8 cellular contexts compared by ENCODE assay signal in the genomic region with DNA sequence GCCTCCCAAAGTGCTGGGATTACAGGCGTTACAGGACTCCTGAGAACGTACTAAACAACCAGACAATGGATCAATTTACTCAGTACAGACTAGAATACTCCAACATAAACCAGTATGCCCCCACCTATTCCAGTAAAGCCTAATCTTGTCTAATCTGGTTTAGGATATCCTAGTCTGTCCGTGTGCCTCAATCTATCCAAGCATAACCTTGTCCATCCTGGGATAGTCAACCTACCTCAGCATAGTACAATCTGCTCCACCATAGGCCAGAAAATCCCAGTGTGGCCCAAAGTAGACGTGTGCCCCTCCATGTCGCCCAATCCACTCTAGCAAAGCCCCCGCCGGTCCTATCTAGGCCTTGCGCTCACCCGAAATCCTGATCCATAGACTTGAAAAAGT. TPM values are rescaled to one million over a fixed set of nuclear protein-coding genes. Genes with fewer than 3 reads are reported as not detected.
DNase-seq lines count a peak whose midpoint lies in the region; ATAC-seq and TF ChIP-seq lines count a peak whose summit lies in the region.

No MANE protein-coding gene starts in this region.

- H3K27me3 ChIP-seq in SJCRH30 = no peaks in the 10 kb centered on the region

- TF ChIP-seq CTCF in progenitor cell of endocrine pancreas (IDR thresholded peaks at IDR 0.05; ENCODE audit: unreplicated experiment) = no peak

- H3K27ac ChIP-seq in SJCRH30 = peak overlapping the region; percentile 70

- H3K9me3 Mint-ChIP-seq in progenitor cell of endocrine pancreas (ENCODE audit: low read depth) = no peaks in the 10 kb centered on the region

- H3K4me1 Mint-ChIP-seq in progenitor cell of endocrine pancreas (ENCODE audit: low read depth) = peaks cover 28% of the 10 kb centered on the region

- DNase-seq in SJCRH30 (peak in 1 of 2 experiments; percentile 37), fibroblast of peridontal ligament (ENCODE audit: extremely low read depth) (peak; percentile 48), progenitor cell of endocrine pancreas (ENCODE audit: low spot score, unreplicated experiment) (no peak), MV-4-11 (lab: John Stamatoyannopoulos, UW) (no peak)

- H3K4me1 ChIP-seq in SJCRH30 = no peaks in the 10 kb centered on the region

- peak; percentile 1 for ATAC-seq in GM21360 (IDR thresholded peaks at IDR 0.05; ENCODE audit: unreplicated experiment)
- no peak for ATAC-seq in HG02571 (IDR thresholded peaks at IDR 0.05; ENCODE audit: unreplicated experiment)
- no peak for ATAC-seq in GM21528 (IDR thresholded peaks at IDR 0.05; ENCODE audit: low FRiP score, unreplicated experiment)
- no peak for ATAC-seq in GM19395 (IDR thresholded peaks at IDR 0.05; ENCODE audit: unreplicated experiment)

- no peaks in the 10 kb centered on the region for H3K9me3 ChIP-seq in SJCRH30 (replicated peaks)

- H3K36me3 ChIP-seq in SJCRH30 = peaks cover 11% of the 10 kb centered on the region; the same call in 1 of the 2 replicates

- H3K27ac Mint-ChIP-seq in progenitor cell of endocrine pancreas = peak overlapping the region; percentile 98

- peak overlapping the region; percentile 74 for H3K4me3 ChIP-seq in SJCRH30

- H3K36me3 Mint-ChIP-seq in progenitor cell of endocrine pancreas (ENCODE audit: insufficient read depth) = peaks cover 16% of the 10 kb centered on the region

- peak overlapping the region; percentile 94 for H3K4me3 Mint-ChIP-seq in progenitor cell of endocrine pancreas (ENCODE audit: low read depth)

- H3K27me3 Mint-ChIP-seq in progenitor cell of endocrine pancreas = no peaks in the 10 kb centered on the region

RNA-seq across cellular contexts. Expression of gene DVL2, which starts 0.6 kb away (rescaled TPM):
- 33.4 and 39.0 TPM in 2 replicates for total RNA-seq in SJCRH30 (2014; rRNA removed; shearing (Covaris generic))
- 104 TPM in 2 replicates for total RNA-seq in progenitor cell of endocrine pancreas

RNA-seq across cellular contexts. Expression of gene PHF23, which starts 5.6 kb away (rescaled TPM):
- total RNA-seq in SJCRH30 (2014; rRNA removed; shearing (Covaris generic)) = 28.7 and 30.9 TPM in 2 replicates
- 66.9 and 73.7 TPM in 2 replicates for total RNA-seq in progenitor cell of endocrine pancreas

RNA-seq across cellular contexts. Expression of gene GABARAP, which starts 8.5 kb away (rescaled TPM):
- total RNA-seq in SJCRH30 (2014; rRNA removed; shearing (Covaris generic)) = 139 and 141 TPM in 2 replicates
- 447 and 466 TPM in 2 replicates for total RNA-seq in progenitor cell of endocrine pancreas

RNA-seq across cellular contexts. Expression of gene ACADVL, which starts 14.0 kb away (rescaled TPM):
- total RNA-seq in SJCRH30 (2014; rRNA removed; shearing (Covaris generic)) = 44.6 and 64.2 TPM in 2 replicates
- 653 and 693 TPM in 2 replicates for total RNA-seq in progenitor cell of endocrine pancreas

RNA-seq across cellular contexts. Expression of gene DLG4, which starts 14.1 kb away (rescaled TPM):
- total RNA-seq in SJCRH30 (2014; rRNA removed; shearing (Covaris generic)) = 1.9 and 3.9 TPM in 2 replicates
- total RNA-seq in progenitor cell of endocrine pancreas = 46.3 and 48.6 TPM in 2 replicates
